Comparison of ENCODE assay signal across 8 cellular contexts in genomic region chr22:20022231-20023069, GRCh38. TPM values are rescaled to one million over a fixed set of nuclear protein-coding genes. Genes with fewer than 3 reads are reported as not detected.
DNase-seq lines count a peak whose midpoint lies in the region; ATAC-seq and TF ChIP-seq lines count a peak whose summit lies in the region.

No MANE protein-coding gene starts in this region.

- H3K27me3 Mint-ChIP-seq in naive B cell, result no peaks in the 10 kb centered on the region

- peak overlapping the region; percentile 74 for H3K4me2 ChIP-seq in Karpas-422 (ENCODE audit: low read depth, low read length, poor library complexity, severe bottlenecking)

- H3K4me1 Mint-ChIP-seq in naive B cell, result peaks cover 52 to 62% (median 60%) of the 10 kb centered on the region in 3 donors

- no peaks in the 10 kb centered on the region for H3K9me3 Mint-ChIP-seq in naive B cell

- peak overlapping the region; percentile 94 for H3K9ac ChIP-seq in Karpas-422 (ENCODE audit: low read length)

- no peaks in the 10 kb centered on the region for H3K27me3 ChIP-seq in Karpas-422 (ENCODE audit: low read length)

- CTCF ChIA-PET in AG04449 (lab: Yijun Ruan, JAX), result interaction anchor here (0.8 to 1.8 kb wide), 3 partner anchors 9 to 53 kb away, joined by 3 to 5 read pairs (median 5); no protein-coding TSS in a partner anchor

- peaks cover 38% of the 10 kb centered on the region for H3K4me1 ChIP-seq in Karpas-422 (ENCODE audit: low read length)

- no peaks in the 10 kb centered on the region for H3K9me2 ChIP-seq in Karpas-422 (replicated peaks; ENCODE audit: insufficient read depth, low read length)

- no peaks in the 10 kb centered on the region for H3K9me3 ChIP-seq in Karpas-422 (ENCODE audit: low read length)

- H3K27ac ChIP-seq in Karpas-422 (ENCODE audit: low read length) (peak overlapping the region; percentile 69), cingulate gyrus (ENCODE audit: low read depth, low read length) (peak overlapping the region; percentile 85)

- H3K36me3 Mint-ChIP-seq in naive B cell, result no peaks in the 10 kb centered on the region

- DNase-seq in AG04449 (ENCODE audit: low read depth, low spot score) (no peak), Karpas-422 (peak; percentile 52), naive B cell (no peak), NCI-H2107 (lab: John Stamatoyannopoulos, UW) (no peak), HCEC 1CT (no peak)

- ATAC-seq in naive B cell (ENCODE audit: low read depth in 2 of 2) (no peak), GM19455 (IDR thresholded peaks at IDR 0.05; ENCODE audit: unreplicated experiment) (no peak), GM18502 (IDR thresholded peaks at IDR 0.05; ENCODE audit: poor library complexity, unreplicated experiment) (no peak)

- H3K4me3 Mint-ChIP-seq in naive B cell, result peak overlapping the region; percentile 78 to 98 (median 94)

- peak overlapping the region in 5 of 6 donors; percentile 63 to 92 (median 81) for H3K27ac Mint-ChIP-seq in naive B cell

- no peak for TF ChIP-seq CTCF in AG04449 (IDR thresholded peaks at IDR 0.05; ENCODE audit: insufficient read depth, low read length, missing control alignments)

- no peak overlapping the region for H2AFZ ChIP-seq in Karpas-422 (ENCODE audit: low read length)

- no peaks in the 10 kb centered on the region for H3K36me3 ChIP-seq in Karpas-422 (ENCODE audit: insufficient read depth, low read length)

- peak overlapping the region; percentile 90 for H3K4me3 ChIP-seq in AG04449 (ENCODE audit: low read depth, low read length)
- peak overlapping the region; percentile 94 for H3K4me3 ChIP-seq in Karpas-422 (ENCODE audit: low read length)

- H3K79me2 ChIP-seq in Karpas-422 (ENCODE audit: low read length), result peaks cover 57% of the 10 kb centered on the region

- POLR2A ChIA-PET in AG04449 (lab: Yijun Ruan, JAX), result no interaction called here

- 0 out of 2 replicates have a peak, but pooled peaks cover 3% of the 10 kb centered on the region for H4K20me1 ChIP-seq in Karpas-422 (ENCODE audit: insufficient read depth, low read depth, low read length)

RNA-seq across cellular contexts. Expression of gene TANGO2, which starts 1.5 kb away (rescaled TPM):
- 36.8 and 39.0 TPM in 2 replicates for total RNA-seq in Karpas-422 (2014; rRNA removed; shearing (Covaris generic); ENCODE audit: low replicate concordance)
- polyA plus RNA-seq in naive B cell (ENCODE audit: low read depth in 6 of 6), result 10 to 100 TPM; 24.3 to 46.1 (median 34.6) TPM

RNA-seq across cellular contexts. Expression of gene ARVCF, which starts 5.8 kb away (rescaled TPM):
- total RNA-seq in Karpas-422 (2014; rRNA removed; shearing (Covaris generic); ENCODE audit: low replicate concordance), result 4.3 and 13.7 TPM in 2 replicates
- 1 to 10 TPM in 1 of 6 donors, under 1 TPM in 4, not detected in 1; 0.24 to 2.5 (median 0.56) TPM for polyA plus RNA-seq in naive B cell (ENCODE audit: low read depth in 6 of 6)

RNA-seq across cellular contexts. Expression of gene DGCR8, which starts 57.6 kb away (rescaled TPM):
- total RNA-seq in Karpas-422 (2014; rRNA removed; shearing (Covaris generic); ENCODE audit: low replicate concordance), result 16.4 and 26.6 TPM in 2 replicates
- 1 to 10 TPM in 5 of 6 donors, under 1 TPM in 1; 0.49 to 6.7 (median 2.3) TPM for polyA plus RNA-seq in naive B cell (ENCODE audit: low read depth in 6 of 6)
